ENCODE assay signal across 8 cellular contexts in genomic region chr5:54229041-54229780, GRCh38.
DNase-seq lines count a peak whose midpoint lies in the region; ATAC-seq, FAIRE-seq and TF ChIP-seq lines count a peak whose summit lies in the region.

No MANE protein-coding gene starts in this region.

- POLR2A ChIA-PET in HCT116 (lab: Charles Lee) (no interaction called here), GM12878 (lab: Charles Lee) (interaction anchor here (0.6 kb wide), 2 partner anchors 225 to 514 kb away, joined by 4 to 5 read pairs; no protein-coding TSS in a partner anchor)

- in situ Hi-C loops in GM12878 (cut with MboI), result loop anchor here (5.0 kb wide), 2 partner anchors 747 to 1062 kb away; partner anchors contain the start of gene FST

- H3K9me3 ChIP-seq in HCT116 (ENCODE audit: control insufficient read depth in 1 of 2, insufficient read depth in 1 of 2, low read depth in 1 of 2, low read length in 2 of 2) (no peaks in the 10 kb centered on the region), MM.1S (replicated peaks; ENCODE audit: insufficient read depth, low read length) (no peaks in the 10 kb centered on the region), GM12878 (replicated peaks; ENCODE audit: control insufficient read depth, insufficient read depth, low read length) (no peaks in the 10 kb centered on the region)

- TF ChIP-seq RAD21 in HCT116 (IDR thresholded peaks at IDR 0.05; ENCODE audit: low read depth), result peak; percentile 65
- peak; percentile 89 for TF ChIP-seq RAD21 in GM12878 (IDR thresholded peaks at IDR 0.05; ENCODE audit: insufficient read depth, low read depth, low read length)

- no peak for TF ChIP-seq EP300 in GM12878 (IDR thresholded peaks at IDR 0.05; ENCODE audit: borderline replicate concordance in 1 of 2, control insufficient read depth in 1 of 2, low read depth in 2 of 2, low read length in 2 of 2)

- WGBS in GM12878 (ENCODE audit: insufficient coverage, insufficient replicate concordance, low lambda C conversion rate, missing lambda C conversion rate), result 0% methylated on average over 6 of the region's 6 CpGs

- SMC1A ChIA-PET in GM12878 (lab: Charles Lee; ENCODE audit: uncharacterized antibody, unreplicated experiment), result interaction anchor here (0.6 to 2.4 kb wide), 18 partner anchors 15 to 1059 kb away, joined by 3 to 9 read pairs (median 3); partner anchors contain the start of gene ARL15

- intact Hi-C loops in HCT116 (cut with micrococcal nuclease) (loop anchor here (10.0 kb wide), 1 partner anchor 594 kb away; no protein-coding TSS in a partner anchor), GM12878 (cut with micrococcal nuclease; ENCODE audit: unreplicated experiment) (loop anchor here (2.0 to 10.0 kb wide), 2 partner anchors 802 to 1284 kb away; no protein-coding TSS in a partner anchor)

- TF ChIP-seq POLR2A in HCT116 (IDR thresholded peaks at IDR 0.05; ENCODE audit: borderline replicate concordance, extremely low read depth, insufficient read depth, insufficient read length) (no peak), GM12878 (IDR thresholded peaks at IDR 0.05; ENCODE audit: low read depth, low read length) (no peak)

- no peaks in the 10 kb centered on the region for H3K79me2 ChIP-seq in HCT116 (ENCODE audit: insufficient read depth, low read length)
- no peaks in the 10 kb centered on the region for H3K79me2 ChIP-seq in MM.1S (ENCODE audit: low read length)
- H3K79me2 ChIP-seq in GM12878 (ENCODE audit: control insufficient read depth, insufficient read depth, low read length), result no peaks in the 10 kb centered on the region

- CTCF ChIA-PET in HCT116 (lab: Charles Lee) (interaction anchor here (0.7 to 2.1 kb wide), 13 partner anchors 10 to 1059 kb away, joined by 3 to 5 read pairs (median 4); partner anchors contain the start of gene GPX8), GM12878 (lab: Yijun Ruan, JAX) (interaction anchor here (0.6 to 4.0 kb wide), 51 partner anchors 9 to 1403 kb away, joined by 3 to 31 read pairs (median 4); partner anchors contain the start of gene FST)

- DNase-seq in NCI-H187 (lab: John Stamatoyannopoulos, UW) (peak; percentile 44 to 45), NCI-H187 treated with DMSO at 0.1 percent for 48 hours (lab: John Stamatoyannopoulos, UW) (no peak), HCT116 (ENCODE audit: low read depth, low spot score) (peak; percentile 38), MM.1S (peak; percentile 65), T1000 (lab: John Stamatoyannopoulos, UW) (peak; percentile 20), GM12878 (ENCODE audit: low read depth, low spot score) (no peak), iPS-NIHi7 (ENCODE audit: extremely low spot score) (peak; percentile 61)
- DNase-seq in stimulated activated CD4-positive, alpha-beta T cell treated with anti-CD3 and anti-CD28 coated beads, Interleukin-15, amount 100 ng/mL, for 1 hour (ENCODE audit: low read depth in 1 of 2, low spot score in 1 of 2), result peak; percentile 32 to 59

- H2AFZ ChIP-seq in HCT116 (ENCODE audit: low read depth, low read length, poor library complexity, severe bottlenecking) (no peak overlapping the region), MM.1S (ENCODE audit: low read length) (no peak overlapping the region), GM12878 (ENCODE audit: control insufficient read depth, low read depth, low read length) (no peak overlapping the region)

- H3K27ac ChIP-seq in HCT116 (ENCODE audit: low read depth, low read length) (no peak overlapping the region), MM.1S (ENCODE audit: low read length) (no peak overlapping the region), GM12878 (ENCODE audit: control insufficient read depth, insufficient read depth) (no peak overlapping the region)

- no peaks in the 10 kb centered on the region for H4K20me1 ChIP-seq in HCT116 (ENCODE audit: insufficient read depth)
- no peaks in the 10 kb centered on the region for H4K20me1 ChIP-seq in MM.1S (ENCODE audit: insufficient read depth, low read length)
- H4K20me1 ChIP-seq in GM12878 (ENCODE audit: control insufficient read depth, insufficient read depth), result peaks cover 3% of the 10 kb centered on the region

- no peak overlapping the region for H3K4me2 ChIP-seq in HCT116 (ENCODE audit: low read length)
- 0 out of 2 replicates have a peak overlapping the region, but pooled peaks have one; percentile 6 for H3K4me2 ChIP-seq in MM.1S (ENCODE audit: low read depth, low read length)
- H3K4me2 ChIP-seq in GM12878 (ENCODE audit: control insufficient read depth, insufficient read depth), result no peak overlapping the region

- no peaks in the 10 kb centered on the region for H3K9me2 ChIP-seq in HCT116 (ENCODE audit: insufficient read depth)
- no peaks in the 10 kb centered on the region for H3K9me2 ChIP-seq in MM.1S (replicated peaks; ENCODE audit: insufficient read depth, low read length)

- no peaks in the 10 kb centered on the region for H3K4me1 ChIP-seq in HCT116 (ENCODE audit: control insufficient read depth in 1 of 2, insufficient read depth in 2 of 2, low read length in 2 of 2)
- H3K4me1 ChIP-seq in MM.1S (ENCODE audit: low read length), result no peaks in the 10 kb centered on the region
- no peaks in the 10 kb centered on the region for H3K4me1 ChIP-seq in GM12878 (ENCODE audit: control insufficient read depth, insufficient read depth, low read length)

- H3K9ac ChIP-seq in HCT116 (ENCODE audit: low read length) (no peak overlapping the region), MM.1S (ENCODE audit: low read length) (no peak overlapping the region), GM12878 (ENCODE audit: control insufficient read depth, insufficient read depth, low read length) (no peak overlapping the region)

- RAD21 ChIA-PET in HCT116 (lab: Charles Lee; ENCODE audit: low non-redundant PET in 1 of 2, low total read pairs in 2 of 2, uncharacterized antibody in 2 of 2, unreplicated experiment in 2 of 2) (interaction anchor here in 1 of 2 experiments (0.5 to 0.6 kb wide), 2 partner anchors 782 to 799 kb away, joined by 4 read pairs; no protein-coding TSS in a partner anchor), GM12878 (lab: Charles Lee; ENCODE audit: unreplicated experiment) (interaction anchor here (0.5 to 2.2 kb wide), 10 partner anchors 14 to 1280 kb away, joined by 3 to 18 read pairs (median 4); partner anchors contain the start of gene ARL15)

- ATAC-seq in HCT116 (peak; percentile 87), GM12878 (peak; percentile 95)

- no peaks in the 10 kb centered on the region for H3K27me3 ChIP-seq in HCT116 (ENCODE audit: insufficient read depth, low read length)
- no peaks in the 10 kb centered on the region for H3K27me3 ChIP-seq in MM.1S (replicated peaks; ENCODE audit: insufficient read depth, low read length)
- H3K27me3 ChIP-seq in GM12878 (replicated peaks in 1 of 2; ENCODE audit: control insufficient read depth in 2 of 2, insufficient read depth in 2 of 2, low read length in 1 of 2), result no peaks in the 10 kb centered on the region

- H3K4me3 ChIP-seq in HCT116 (replicated peaks in 1 of 2; ENCODE audit: low read depth in 1 of 2, low read length in 2 of 2) (no peak overlapping the region), MM.1S (ENCODE audit: low read length) (no peak overlapping the region), GM12878 (no peak overlapping the region)

- no peaks in the 10 kb centered on the region for H3F3A ChIP-seq in MM.1S (ENCODE audit: insufficient read depth, low read length)

- H3K36me3 ChIP-seq in HCT116 (ENCODE audit: control insufficient read depth in 1 of 2, insufficient read depth in 2 of 2, low read length in 2 of 2), result no peaks in the 10 kb centered on the region
- H3K36me3 ChIP-seq in MM.1S (replicated peaks; ENCODE audit: insufficient read depth, low read length), result no peaks in the 10 kb centered on the region
- H3K36me3 ChIP-seq in GM12878 (ENCODE audit: control insufficient read depth in 2 of 2, insufficient read depth in 2 of 2, low read length in 1 of 2), result no peaks in the 10 kb centered on the region

- no peak for FAIRE-seq in GM12878 (lab: Jason Lieb, UNC)

- BruUV-seq in HCT116 (replicated peaks; lab: Mats Ljungman, UMichigan), result no TSS peak
- no TSS peak for BruUV-seq in GM12878 (replicated peaks; lab: Mats Ljungman, UMichigan)

- peak; percentile 60 to 95 (median 92); a peak in 5 of 6 replicates for TF ChIP-seq CTCF in HCT116 (IDR thresholded peaks at IDR 0.05 in 2 of 3, conservative IDR thresholded peaks at IDR 0.05 in 1 of 3; ENCODE audit: borderline replicate concordance in 1 of 3, insufficient read depth in 1 of 3, low read depth in 2 of 3, low read length in 2 of 3)
- TF ChIP-seq CTCF in MM.1S (IDR thresholded peaks at IDR 0.05; ENCODE audit: low read length), result peak; percentile 96
- TF ChIP-seq CTCF in GM12878 (IDR thresholded peaks at IDR 0.05 in 2 of 3, conservative IDR thresholded peaks at IDR 0.05 in 1 of 3; ENCODE audit: control insufficient read depth in 2 of 3, extremely low read depth in 1 of 3, insufficient read depth in 1 of 3, low read depth in 3 of 3, low read length in 3 of 3), result peak; percentile 86 to 94 (median 90)

TF ChIP-seq in HCT116, 20 proteins besides CTCF, POLR2A, EP300 and RAD21:
- no peak for TF ChIP-seq CEBPB (IDR thresholded peaks at IDR 0.05; ENCODE audit: low read depth)
- TF ChIP-seq SRF (IDR thresholded peaks at IDR 0.05; ENCODE audit: low read depth), result no peak
- no peak for TF ChIP-seq SIN3A (IDR thresholded peaks at IDR 0.05; ENCODE audit: low read depth)
- no peak for TF ChIP-seq ELF1 (IDR thresholded peaks at IDR 0.05; ENCODE audit: borderline replicate concordance, low read depth)

TF ChIP-seq in GM12878, 131 proteins besides CTCF, POLR2A, EP300 and RAD21:
- TF ChIP-seq USF1 (IDR thresholded peaks at IDR 0.05; ENCODE audit: borderline replicate concordance, extremely low read length, insufficient read depth, low read depth, low read length) (no peak), YY1 (IDR thresholded peaks at IDR 0.05; ENCODE audit: low read depth, low read length) (0 out of 2 replicates have a peak, but pooled peaks have one; percentile 28), SMC3 (IDR thresholded peaks at IDR 0.05; ENCODE audit: borderline replicate concordance, low read length) (peak; percentile 85), NR2C1 (IDR thresholded peaks at IDR 0.05) (no peak)

Comparison
In these comparisons a context has a peak if more than half of its experiments do, and no peak if none do; other contexts are left out.
1. DNase-seq: peak in NCI-H187 (2 of 2), HCT116 (single experiment), MM.1S (single experiment), T1000 (single experiment), iPS-NIHi7 (single experiment) and stimulated activated CD4-positive, alpha-beta T cell treated with anti-CD3 and anti-CD28 coated beads, Interleukin-15, amount 100 ng/mL, for 1 hour (2 of 2); none in NCI-H187 treated with DMSO at 0.1 percent for 48 hours (single experiment) and GM12878 (single experiment).
2. Peak in every context shown above with its lines, with median percentiles within 50 percentile points of each other: CTCF ChIP-seq.